1 cellular context compared by ENCODE assay signal in genomic region chr17:76530826-76531500, GRCh38.
TF ChIP-seq lines count a peak whose summit lies in the region.

No MANE protein-coding gene starts in this region.

TF ChIP-seq in IMR-90, 13 proteins besides CTCF, POLR2A, EP300 and RAD21 (continued from another document):
- no peak for TF ChIP-seq ELK1 (IDR thresholded peaks at IDR 0.05; ENCODE audit: borderline replicate concordance, low read depth, low read length)
- no peak for TF ChIP-seq CHD1 (IDR thresholded peaks at IDR 0.05; ENCODE audit: low read depth, low read length)
- TF ChIP-seq NFE2L2 (IDR thresholded peaks at IDR 0.05; ENCODE audit: low read depth, low read length) = no peak
- no peak for TF ChIP-seq BHLHE40 (IDR thresholded peaks at IDR 0.05; ENCODE audit: low read depth, low read length)
- TF ChIP-seq, protein P1, sequence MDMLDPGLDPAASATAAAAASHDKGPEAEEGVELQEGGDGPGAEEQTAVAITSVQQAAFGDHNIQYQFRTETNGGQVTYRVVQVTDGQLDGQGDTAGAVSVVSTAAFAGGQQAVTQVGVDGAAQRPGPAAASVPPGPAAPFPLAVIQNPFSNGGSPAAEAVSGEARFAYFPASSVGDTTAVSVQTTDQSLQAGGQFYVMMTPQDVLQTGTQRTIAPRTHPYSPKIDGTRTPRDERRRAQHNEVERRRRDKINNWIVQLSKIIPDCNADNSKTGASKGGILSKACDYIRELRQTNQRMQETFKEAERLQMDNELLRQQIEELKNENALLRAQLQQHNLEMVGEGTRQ (IDR thresholded peaks at IDR 0.05; ENCODE audit: low read depth, low read length) = no peak
- TF ChIP-seq MAFK (IDR thresholded peaks at IDR 0.05; ENCODE audit: low read depth, low read length) = no peak
- TF ChIP-seq MXI1 (IDR thresholded peaks at IDR 0.05; ENCODE audit: borderline replicate concordance, low read depth, low read length) = no peak
- no peak for TF ChIP-seq CEBPB (IDR thresholded peaks at IDR 0.05; ENCODE audit: low read depth, low read length)
- TF ChIP-seq MAZ (IDR thresholded peaks at IDR 0.05; ENCODE audit: borderline replicate concordance, low read depth, low read length) = no peak
- TF ChIP-seq RFX5 (IDR thresholded peaks at IDR 0.05; ENCODE audit: low read depth, low read length) = no peak
- TF ChIP-seq SMC3 (IDR thresholded peaks at IDR 0.05; ENCODE audit: low read depth, low read length) = no peak
- TF ChIP-seq RCOR1 (IDR thresholded peaks at IDR 0.05; ENCODE audit: insufficient replicate concordance, low read length) = no peak
